Comparison of ENCODE assay signal across 24 cellular contexts in the genomic region with DNA sequence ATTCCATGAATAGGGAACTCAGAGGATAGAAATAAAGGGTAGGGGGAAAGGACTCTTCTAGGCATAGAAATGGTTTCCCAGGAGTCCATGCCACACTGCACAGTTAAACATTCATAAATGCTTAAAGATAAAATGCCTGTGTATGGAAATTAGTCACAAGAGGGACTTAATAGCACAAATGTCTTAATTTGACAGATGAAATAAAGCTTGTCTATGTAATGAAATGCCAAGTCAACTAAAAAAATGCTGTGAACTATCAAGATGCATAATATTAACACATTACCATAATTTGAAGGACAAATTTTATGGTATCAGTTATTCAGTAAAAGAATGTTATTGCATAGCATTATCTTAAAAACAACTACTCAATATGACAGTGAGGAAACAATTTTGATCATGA.
"Had no signal": no experiment of that assay in that cellular context is flagged by ENCODE, and none has a peak within 500 bp of the region (broad histone marks: within the 10 kb centered on the region; RNA-seq: fewer than 3 reads in every experiment).

No MANE protein-coding gene starts in this region.

- H3K36me3 ChIP-seq: colonic mucosa, esophagus muscularis mucosa, esophagus squamous epithelium, gastrocnemius medialis, gastroesophageal sphincter, heart left ventricle, heart right ventricle had no signal

- H3K27me3 ChIP-seq: colonic mucosa, dorsolateral prefrontal cortex, esophagus muscularis mucosa, esophagus squamous epithelium, foreskin keratinocyte, gastrocnemius medialis, gastroesophageal sphincter, heart left ventricle, heart right ventricle had no signal

- H3K27ac ChIP-seq: colonic mucosa, coronary artery, dorsolateral prefrontal cortex, epithelial cell of prostate, esophagus muscularis mucosa, esophagus squamous epithelium, foreskin keratinocyte, gastrocnemius medialis, gastroesophageal sphincter, heart left ventricle, heart right ventricle had no signal

- H3K4me3 ChIP-seq: colonic mucosa, coronary artery, dorsolateral prefrontal cortex, esophagus muscularis mucosa, esophagus squamous epithelium, gastrocnemius medialis, gastroesophageal sphincter, heart left ventricle, heart right ventricle had no signal

- FAIRE-seq: endometrium, endothelial cell of umbilical vein had no signal

- DNase-seq: colonic mucosa; cortex of kidney; dermis blood vessel endothelial cell; dorsolateral prefrontal cortex; effector CD4-positive, alpha-beta T cell; effector CD8-positive, alpha-beta T cell; effector memory CD4-positive, alpha-beta T cell; effector memory CD8-positive, alpha-beta T cell; endodermal cell; erythroblast; esophagus squamous epithelium; foreskin keratinocyte; foreskin melanocyte; gastrocnemius medialis; glutamatergic neuron; head of caudate nucleus; heart left ventricle; heart right ventricle had no signal

- H3K9me3 ChIP-seq: colonic mucosa, gastrocnemius medialis had no signal
